1 cellular context compared by ENCODE assay signal in genomic region chr1:1893997-1894353, GRCh38.
TF ChIP-seq lines count a peak whose summit lies in the region.

No MANE protein-coding gene starts in this region.

TF ChIP-seq in HCT116, 20 proteins besides CTCF, POLR2A, EP300 and RAD21:
- TF ChIP-seq EGR1 (IDR thresholded peaks at IDR 0.05; ENCODE audit: low read depth), result no peak
- no peak for TF ChIP-seq ZFX (IDR thresholded peaks at IDR 0.05)
- no peak for TF ChIP-seq CEBPB (IDR thresholded peaks at IDR 0.05; ENCODE audit: low read depth)
- no peak for TF ChIP-seq SRF (IDR thresholded peaks at IDR 0.05; ENCODE audit: low read depth)
- no peak for TF ChIP-seq REST (IDR thresholded peaks at IDR 0.05; ENCODE audit: low read depth)
- no peak for TF ChIP-seq MAX (IDR thresholded peaks at IDR 0.05)
- TF ChIP-seq SP1 (IDR thresholded peaks at IDR 0.05; ENCODE audit: low read depth), result no peak
- TF ChIP-seq FOSL1 (IDR thresholded peaks at IDR 0.05; ENCODE audit: low read depth), result no peak
- TF ChIP-seq ZBTB33 (IDR thresholded peaks at IDR 0.05; ENCODE audit: extremely low read depth, insufficient replicate concordance, low read length), result no peak
- TF ChIP-seq ZNF274 (IDR thresholded peaks at IDR 0.05; ENCODE audit: low read depth, low read length), result no peak
- no peak for TF ChIP-seq TCF7L2 (IDR thresholded peaks at IDR 0.05; ENCODE audit: borderline replicate concordance, extremely low read depth, insufficient read depth, insufficient read length)
- no peak for TF ChIP-seq YY1 (IDR thresholded peaks at IDR 0.05; ENCODE audit: extremely low read depth, insufficient replicate concordance, low read depth, low read length)
- TF ChIP-seq EZH2phosphoT487 (IDR thresholded peaks at IDR 0.05; ENCODE audit: borderline replicate concordance), result no peak
- no peak for TF ChIP-seq SIN3A (IDR thresholded peaks at IDR 0.05; ENCODE audit: low read depth)
- TF ChIP-seq JUND (IDR thresholded peaks at IDR 0.05), result no peak
- TF ChIP-seq CBX3 (IDR thresholded peaks at IDR 0.05; ENCODE audit: low read depth), result no peak
